Comparison of ENCODE assay signal across 8 cellular contexts in the genomic region with DNA sequence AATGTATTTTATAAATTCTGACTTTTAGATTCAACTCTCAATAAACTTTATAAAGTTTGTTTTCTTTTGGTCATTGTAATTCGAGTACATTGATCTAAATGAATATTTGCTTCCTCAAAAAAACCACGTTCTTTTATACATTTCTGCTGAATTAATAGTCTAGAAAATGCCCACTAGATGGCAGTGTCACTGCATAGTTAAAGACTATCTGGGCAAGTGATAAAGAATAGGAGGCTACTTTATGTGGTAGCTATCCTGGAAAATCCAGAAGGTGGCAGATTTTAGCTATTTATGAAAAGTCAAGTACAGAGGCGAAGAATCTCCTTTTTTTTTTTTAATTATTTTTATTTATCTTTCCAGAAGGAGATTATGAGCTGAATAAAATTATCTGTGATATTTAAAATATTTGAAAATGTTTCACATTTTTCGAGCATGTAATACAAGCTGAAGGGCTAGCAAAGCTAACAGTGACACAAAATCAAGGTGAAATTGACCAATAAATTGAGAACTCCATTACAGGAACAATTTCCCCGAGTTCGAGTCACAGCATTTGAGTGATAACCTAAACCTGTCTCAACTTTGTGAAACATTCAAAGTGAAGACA.
DNase-seq lines count a peak whose midpoint lies in the region; ATAC-seq and TF ChIP-seq lines count a peak whose summit lies in the region.

No MANE protein-coding gene starts in this region.

- intact Hi-C loops in left lung (cut with DNase I) (no loop called here), vagina (cut with DNase I) (no loop called here)

- no peaks in the 10 kb centered on the region for H3K27me3 Mint-ChIP-seq in activated naive CD8-positive, alpha-beta T cell treated with anti-CD3 and anti-CD28 coated beads, Interleukin-2, amount 10 ng/mL, durations not matched to agents 7 days and 5 days
- H3K27me3 Mint-ChIP-seq in activated naive CD8-positive, alpha-beta T cell treated with anti-CD3 and anti-CD28 coated beads for 36 hours = peaks cover 8% of the 10 kb centered on the region

- peak; percentile 45 for ATAC-seq in activated naive CD8-positive, alpha-beta T cell treated with anti-CD3 and anti-CD28 coated beads, Interleukin-2, amount 10 ng/mL, durations not matched to agents 7 days and 5 days (ENCODE audit: low read depth)
- ATAC-seq in left lung = peak; percentile 94

- DNase-seq in activated naive CD8-positive, alpha-beta T cell treated with anti-CD3 and anti-CD28 coated beads, Interleukin-2, amount 10 ng/mL, durations not matched to agents 7 days and 5 days = no peak
- no peak for DNase-seq in activated naive CD8-positive, alpha-beta T cell treated with anti-CD3 and anti-CD28 coated beads for 36 hours
- DNase-seq in H4 (ENCODE audit: low spot score) (peak; percentile 53), KG1 (lab: John Stamatoyannopoulos, UW) (peak; percentile 63), NT2/D1 (ENCODE audit: low read depth, low spot score) (peak; percentile 58), left lung (no peak), vagina (ENCODE audit: extremely low spot score in 2 of 2) (no peak)
- DNase-seq in central memory CD4-positive, alpha-beta T cell = peak; percentile 3

- POLR2A ChIA-PET in activated naive CD8-positive, alpha-beta T cell treated with anti-CD3 and anti-CD28 coated beads, Interleukin-2, amount 10 ng/mL, durations not matched to agents 7 days and 5 days (lab: Charles Lee) = no interaction called here

- H3K36me3 ChIP-seq in NT2/D1 (ENCODE audit: insufficient read depth, insufficient read length, low read length) = no peaks in the 10 kb centered on the region
- no peaks in the 10 kb centered on the region for H3K36me3 ChIP-seq in left lung
- no peaks in the 10 kb centered on the region for H3K36me3 ChIP-seq in vagina

- H3K4me3 ChIP-seq in NT2/D1 (ENCODE audit: insufficient read length, low read depth) = no peak overlapping the region
- H3K4me3 ChIP-seq in left lung = no peak overlapping the region
- H3K4me3 ChIP-seq in vagina = no peak overlapping the region

- TF ChIP-seq CTCF in left lung (IDR thresholded peaks at IDR 0.05) (peak; percentile 55 to 87), vagina (IDR thresholded peaks at IDR 0.05) (peak; percentile 5 to 55 (median 48))

- no peak for TF ChIP-seq POLR2A in vagina (IDR thresholded peaks at IDR 0.05)

- H3K27ac ChIP-seq in left lung = no peak overlapping the region
- no peak overlapping the region for H3K27ac ChIP-seq in vagina

- no peaks in the 10 kb centered on the region for H3K4me1 ChIP-seq in NT2/D1 (ENCODE audit: insufficient read depth, insufficient read length)
- H3K4me1 ChIP-seq in left lung = no peaks in the 10 kb centered on the region
- H3K4me1 ChIP-seq in vagina = no peaks in the 10 kb centered on the region

- H3K27ac Mint-ChIP-seq in activated naive CD8-positive, alpha-beta T cell treated with anti-CD3 and anti-CD28 coated beads, Interleukin-2, amount 10 ng/mL, durations not matched to agents 7 days and 5 days = no peak overlapping the region
- no peak overlapping the region for H3K27ac Mint-ChIP-seq in activated naive CD8-positive, alpha-beta T cell treated with anti-CD3 and anti-CD28 coated beads for 36 hours

- no peak overlapping the region for H3K4me3 Mint-ChIP-seq in activated naive CD8-positive, alpha-beta T cell treated with anti-CD3 and anti-CD28 coated beads, Interleukin-2, amount 10 ng/mL, durations not matched to agents 7 days and 5 days
- H3K4me3 Mint-ChIP-seq in activated naive CD8-positive, alpha-beta T cell treated with anti-CD3 and anti-CD28 coated beads for 36 hours = no peak overlapping the region

- H3K9me3 Mint-ChIP-seq in activated naive CD8-positive, alpha-beta T cell treated with anti-CD3 and anti-CD28 coated beads, Interleukin-2, amount 10 ng/mL, durations not matched to agents 7 days and 5 days = no peaks in the 10 kb centered on the region
- H3K9me3 Mint-ChIP-seq in activated naive CD8-positive, alpha-beta T cell treated with anti-CD3 and anti-CD28 coated beads for 36 hours = no peaks in the 10 kb centered on the region

- H3K9ac ChIP-seq in NT2/D1 (ENCODE audit: insufficient read length, low read depth) = no peak overlapping the region

- no peaks in the 10 kb centered on the region for H3K4me1 Mint-ChIP-seq in activated naive CD8-positive, alpha-beta T cell treated with anti-CD3 and anti-CD28 coated beads, Interleukin-2, amount 10 ng/mL, durations not matched to agents 7 days and 5 days
- no peaks in the 10 kb centered on the region for H3K4me1 Mint-ChIP-seq in activated naive CD8-positive, alpha-beta T cell treated with anti-CD3 and anti-CD28 coated beads for 36 hours

- H3K9me3 ChIP-seq in NT2/D1 (ENCODE audit: insufficient read depth, low read length) = no peaks in the 10 kb centered on the region
- H3K9me3 ChIP-seq in left lung = no peaks in the 10 kb centered on the region
- no peaks in the 10 kb centered on the region for H3K9me3 ChIP-seq in vagina

- H3K27me3 ChIP-seq in NT2/D1 (ENCODE audit: insufficient read depth, insufficient read length) (no peaks in the 10 kb centered on the region), left lung (no peaks in the 10 kb centered on the region), vagina (no peaks in the 10 kb centered on the region)

- no peaks in the 10 kb centered on the region for H3K36me3 Mint-ChIP-seq in activated naive CD8-positive, alpha-beta T cell treated with anti-CD3 and anti-CD28 coated beads, Interleukin-2, amount 10 ng/mL, durations not matched to agents 7 days and 5 days
- no peaks in the 10 kb centered on the region for H3K36me3 Mint-ChIP-seq in activated naive CD8-positive, alpha-beta T cell treated with anti-CD3 and anti-CD28 coated beads for 36 hours

Comparison
In these comparisons a context has a peak if more than half of its experiments do, and no peak if none do; other contexts are left out.
1. DNase-seq: peak in H4 (single experiment), KG1 (single experiment), NT2/D1 (single experiment) and central memory CD4-positive, alpha-beta T cell (single experiment); none in activated naive CD8-positive, alpha-beta T cell treated with anti-CD3 and anti-CD28 coated beads, Interleukin-2, amount 10 ng/mL, durations not matched to agents 7 days and 5 days (single experiment), activated naive CD8-positive, alpha-beta T cell treated with anti-CD3 and anti-CD28 coated beads for 36 hours (single experiment), left lung (0 of 2) and vagina (0 of 2).